Comparison of ENCODE assay signal across 15 cellular contexts in genomic region chr14:32571995-32572866, GRCh38.
A peak's percentile ranks its signal among the peaks of the same experiment; 100 is the strongest.
DNase-seq lines count a peak whose midpoint lies in the region; ATAC-seq and TF ChIP-seq lines count a peak whose summit lies in the region.
"Had no signal": no experiment of that assay in that cellular context is flagged by ENCODE, and none has a peak within 500 bp of the region (broad histone marks: within the 10 kb centered on the region; RNA-seq: fewer than 3 reads in every experiment).

No MANE protein-coding gene starts in this region.

- H3K9me3 Mint-ChIP-seq in neural progenitor cell, result no peaks in the 10 kb centered on the region
- no peaks in the 10 kb centered on the region for H3K9me3 Mint-ChIP-seq in CD8-positive, alpha-beta memory T cell
- H3K9me3 Mint-ChIP-seq in osteocyte (ENCODE audit: unreplicated experiment), result no peaks in the 10 kb centered on the region
- H3K9me3 Mint-ChIP-seq: mesothelial cell of epicardium had no signal

- H3K27ac Mint-ChIP-seq in neural progenitor cell (no peak overlapping the region), osteocyte (ENCODE audit: unreplicated experiment) (no peak overlapping the region)
- H3K27ac Mint-ChIP-seq in CD8-positive, alpha-beta memory T cell, result no peak overlapping the region
- H3K27ac Mint-ChIP-seq: mesothelial cell of epicardium had no signal

- H3F3A ChIP-seq in neural progenitor cell (ENCODE audit: low read depth), result no peaks in the 10 kb centered on the region

- ATAC-seq in GM19324 (IDR thresholded peaks at IDR 0.05; ENCODE audit: low FRiP score, unreplicated experiment) (peak; percentile 54), HG02678 (IDR thresholded peaks at IDR 0.05; ENCODE audit: unreplicated experiment) (peak; percentile 70), HG03571 (IDR thresholded peaks at IDR 0.05; ENCODE audit: unreplicated experiment) (peak; percentile 65)

- H3K27me3 Mint-ChIP-seq in neural progenitor cell (ENCODE audit: insufficient read depth, low read depth) (no peaks in the 10 kb centered on the region), osteocyte (ENCODE audit: unreplicated experiment) (peaks cover 22% of the 10 kb centered on the region)
- no peaks in the 10 kb centered on the region for H3K27me3 Mint-ChIP-seq in CD8-positive, alpha-beta memory T cell

- POLR2A ChIA-PET in CD8-positive, alpha-beta memory T cell (lab: Charles Lee), result no interaction called here

- H3K79me2 ChIP-seq in neural progenitor cell (ENCODE audit: low read depth), result no peaks in the 10 kb centered on the region

- H3K4me3 ChIP-seq in neural progenitor cell, result no peak overlapping the region
- no peak overlapping the region for H3K4me3 ChIP-seq in CD8-positive, alpha-beta memory T cell (ENCODE audit: low read length)
- H3K4me3 ChIP-seq: ascending aorta had no signal

- H3K36me3 Mint-ChIP-seq in neural progenitor cell (no peaks in the 10 kb centered on the region), osteocyte (ENCODE audit: unreplicated experiment) (no peaks in the 10 kb centered on the region)
- H3K36me3 Mint-ChIP-seq in CD8-positive, alpha-beta memory T cell, result no peaks in the 10 kb centered on the region
- H3K36me3 Mint-ChIP-seq: CD14-positive monocyte, mesothelial cell of epicardium had no signal

- no peaks in the 10 kb centered on the region for H3K27me3 ChIP-seq in neural progenitor cell
- H3K27me3 ChIP-seq in CD8-positive, alpha-beta memory T cell (ENCODE audit: insufficient read depth, low read length, poor library complexity, severe bottlenecking), result no peaks in the 10 kb centered on the region
- H3K27me3 ChIP-seq: ascending aorta had no signal

- no peak overlapping the region for H3K4me3 Mint-ChIP-seq in neural progenitor cell
- no peak overlapping the region for H3K4me3 Mint-ChIP-seq in CD8-positive, alpha-beta memory T cell
- no peak overlapping the region for H3K4me3 Mint-ChIP-seq in osteocyte (ENCODE audit: unreplicated experiment)
- H3K4me3 Mint-ChIP-seq: CD14-positive monocyte, mesothelial cell of epicardium had no signal

- no peaks in the 10 kb centered on the region for H3K9me3 ChIP-seq in neural progenitor cell (ENCODE audit: low read depth)
- H3K9me3 ChIP-seq in CD8-positive, alpha-beta memory T cell (ENCODE audit: low read length), result no peaks in the 10 kb centered on the region
- H3K9me3 ChIP-seq: ascending aorta had no signal

- H3K4me1 Mint-ChIP-seq in neural progenitor cell (peaks cover 23% of the 10 kb centered on the region), osteocyte (ENCODE audit: unreplicated experiment) (peaks cover 18% of the 10 kb centered on the region)
- H3K4me1 Mint-ChIP-seq in CD8-positive, alpha-beta memory T cell, result no peaks in the 10 kb centered on the region

- DNase-seq in neural progenitor cell (ENCODE audit: low spot score) (no peak), superior temporal gyrus (ENCODE audit: extremely low spot score) (no peak), osteocyte (ENCODE audit: extremely low spot score, unreplicated experiment) (no peak)
- no peak for DNase-seq in activated naive CD4-positive, alpha-beta T cell treated with anti-CD3 and anti-CD28 coated beads, Interleukin-2, amount 50 U/mL, for 16 hours
- no peak for DNase-seq in CD8-positive, alpha-beta memory T cell
- DNase-seq: activated T-cell treated with anti-CD3 and anti-CD28 coated beads for 4 hours, hippocampal formation, NCI-H345, substantia nigra had no signal

- CTCF ChIA-PET in CD8-positive, alpha-beta memory T cell (lab: Charles Lee), result no interaction called here

- H3K27ac ChIP-seq in neural progenitor cell, result no peak overlapping the region
- H3K27ac ChIP-seq in CD8-positive, alpha-beta memory T cell (ENCODE audit: low read depth, low read length), result no peak overlapping the region

- no peak overlapping the region for H3K9ac ChIP-seq in neural progenitor cell

- H3K36me3 ChIP-seq in neural progenitor cell, result no peaks in the 10 kb centered on the region
- H3K36me3 ChIP-seq in CD8-positive, alpha-beta memory T cell (ENCODE audit: insufficient read depth, low read length), result no peaks in the 10 kb centered on the region
- H3K36me3 ChIP-seq: ascending aorta had no signal

- no peak for TF ChIP-seq CTCF in neural progenitor cell (IDR thresholded peaks at IDR 0.05)
- TF ChIP-seq CTCF in osteocyte (IDR thresholded peaks at IDR 0.05), result no peak

- H3K4me1 ChIP-seq in neural progenitor cell, result peaks cover 25% of the 10 kb centered on the region
- no peaks in the 10 kb centered on the region for H3K4me1 ChIP-seq in CD8-positive, alpha-beta memory T cell (ENCODE audit: insufficient read depth, low read length)

- H4K20me1 ChIP-seq in neural progenitor cell (ENCODE audit: low read depth), result no peaks in the 10 kb centered on the region

- H3K4me2 ChIP-seq in neural progenitor cell, result peak overlapping the region; percentile 46

- H2AFZ ChIP-seq in neural progenitor cell (replicated peaks), result no peak overlapping the region
